ENCODE assay signal across 1 cellular context in genomic region chr19:1383311-1384084, GRCh38.
TF ChIP-seq lines count a peak whose summit lies in the region.

TSS of gene NDUFS7 (plus strand) at chr19:1383907. CDS start at chr19:1383927, 20 bp downstream.

TF ChIP-seq in K562, 482 proteins besides CTCF, POLR2A, EP300 and RAD21 (continued from another document and continues in another):
- TF ChIP-seq ATF6 (CRISPR knock-in tag; IDR thresholded peaks at IDR 0.05) (peak; percentile 36; the same call in 1 of the 2 replicates), RB1 (IDR thresholded peaks at IDR 0.05; ENCODE audit: low read depth) (peak; percentile 97), ZBTB8A (IDR thresholded peaks at IDR 0.05; ENCODE audit: partially characterized antibody) (peak; percentile 100), HLTF (IDR thresholded peaks at IDR 0.05) (peak; percentile 96), ZNF436 (CRISPR knock-in tag; IDR thresholded peaks at IDR 0.05) (no peak), KLF16 (IDR thresholded peaks at IDR 0.05) (no peak), HMG20A (CRISPR knock-in tag; conservative IDR thresholded peaks at IDR 0.05) (no peak), NR2C1 (IDR thresholded peaks at IDR 0.05) (peak; percentile 94), NR2C1 (tag; IDR thresholded peaks at IDR 0.05) (peak; percentile 97), ADNP (tag; IDR thresholded peaks at IDR 0.05) (peak; percentile 100), FOXA3 (CRISPR knock-in tag; conservative IDR thresholded peaks at IDR 0.05 in 1 of 2, IDR thresholded peaks at IDR 0.05 in 1 of 2) (peak; percentile 3 to 26; a peak in 1 of 4 replicates), UBTF (IDR thresholded peaks at IDR 0.05; ENCODE audit: borderline replicate concordance in 1 of 2, low read depth in 2 of 2, low read length in 2 of 2) (peak in 1 of 2 experiments; percentile 70; a peak in 2 of 4 replicates), BCL6 (CRISPR knock-in tag; IDR thresholded peaks at IDR 0.05) (0 out of 2 replicates have a peak, but pooled peaks have one; percentile 60), PHF20 (IDR thresholded peaks at IDR 0.05; ENCODE audit: partially characterized antibody) (peak; percentile 93), RNF2 (IDR thresholded peaks at IDR 0.05) (peak; percentile 98), MCM3 (IDR thresholded peaks at IDR 0.05) (no peak), ZNF696 (CRISPR knock-in tag; conservative IDR thresholded peaks at IDR 0.05) (no peak), PTRF (tag; IDR thresholded peaks at IDR 0.05) (no peak), TEAD4 (IDR thresholded peaks at IDR 0.05; ENCODE audit: low read length) (peak; percentile 83), TEAD4 (CRISPR knock-in tag; IDR thresholded peaks at IDR 0.05; ENCODE audit: borderline replicate concordance) (peak; percentile 83), FOXP1 (CRISPR knock-in tag; IDR thresholded peaks at IDR 0.05) (peak; percentile 94), HBP1 (CRISPR knock-in tag; IDR thresholded peaks at IDR 0.05) (peak; percentile 51; the same call in 1 of the 2 replicates), MCM2 (IDR thresholded peaks at IDR 0.05; ENCODE audit: low read depth) (no peak), ZNF589 (CRISPR knock-in tag; IDR thresholded peaks at IDR 0.05; ENCODE audit: low read depth) (no peak), ESRRB (CRISPR knock-in tag; IDR thresholded peaks at IDR 0.05; ENCODE audit: borderline replicate concordance) (no peak), SMARCE1 (IDR thresholded peaks at IDR 0.05) (no peak), YBX1 (IDR thresholded peaks at IDR 0.05) (no peak), MBD1 (CRISPR knock-in tag; IDR thresholded peaks at IDR 0.05) (no peak), CBX3 (IDR thresholded peaks at IDR 0.05; ENCODE audit: borderline replicate concordance in 1 of 2, low read length in 2 of 2) (peak in 1 of 2 experiments; percentile 88; a peak in 2 of 3 replicates), NCOA6 (IDR thresholded peaks at IDR 0.05) (no peak), SAFB2 (IDR thresholded peaks at IDR 0.05; ENCODE audit: borderline replicate concordance, low read depth, low read length, severe bottlenecking) (no peak), ZNF121 (CRISPR knock-in tag; conservative IDR thresholded peaks at IDR 0.05) (peak; percentile 27; the same call in 1 of the 2 replicates), HDAC6 (IDR thresholded peaks at IDR 0.05; ENCODE audit: low read depth, low read length) (no peak; the same call in 1 of the 2 replicates), ZNF583 (CRISPR knock-in tag; IDR thresholded peaks at IDR 0.05) (peak; percentile 87), CREB3 (tag; conservative IDR thresholded peaks at IDR 0.05; ENCODE audit: low read depth) (no peak), RFX1 (IDR thresholded peaks at IDR 0.05) (no peak), CBX8 (IDR thresholded peaks at IDR 0.05; ENCODE audit: borderline replicate concordance, extremely low read depth, low read depth, low read length, poor library complexity, severe bottlenecking) (no peak), ZNF280B (CRISPR knock-in tag; IDR thresholded peaks at IDR 0.05) (0 out of 2 replicates have a peak, but pooled peaks have one; percentile 6), NFYB (IDR thresholded peaks at IDR 0.05; ENCODE audit: extremely low read depth, insufficient read length) (peak; percentile 21)
- TF ChIP-seq, protein P1, sequence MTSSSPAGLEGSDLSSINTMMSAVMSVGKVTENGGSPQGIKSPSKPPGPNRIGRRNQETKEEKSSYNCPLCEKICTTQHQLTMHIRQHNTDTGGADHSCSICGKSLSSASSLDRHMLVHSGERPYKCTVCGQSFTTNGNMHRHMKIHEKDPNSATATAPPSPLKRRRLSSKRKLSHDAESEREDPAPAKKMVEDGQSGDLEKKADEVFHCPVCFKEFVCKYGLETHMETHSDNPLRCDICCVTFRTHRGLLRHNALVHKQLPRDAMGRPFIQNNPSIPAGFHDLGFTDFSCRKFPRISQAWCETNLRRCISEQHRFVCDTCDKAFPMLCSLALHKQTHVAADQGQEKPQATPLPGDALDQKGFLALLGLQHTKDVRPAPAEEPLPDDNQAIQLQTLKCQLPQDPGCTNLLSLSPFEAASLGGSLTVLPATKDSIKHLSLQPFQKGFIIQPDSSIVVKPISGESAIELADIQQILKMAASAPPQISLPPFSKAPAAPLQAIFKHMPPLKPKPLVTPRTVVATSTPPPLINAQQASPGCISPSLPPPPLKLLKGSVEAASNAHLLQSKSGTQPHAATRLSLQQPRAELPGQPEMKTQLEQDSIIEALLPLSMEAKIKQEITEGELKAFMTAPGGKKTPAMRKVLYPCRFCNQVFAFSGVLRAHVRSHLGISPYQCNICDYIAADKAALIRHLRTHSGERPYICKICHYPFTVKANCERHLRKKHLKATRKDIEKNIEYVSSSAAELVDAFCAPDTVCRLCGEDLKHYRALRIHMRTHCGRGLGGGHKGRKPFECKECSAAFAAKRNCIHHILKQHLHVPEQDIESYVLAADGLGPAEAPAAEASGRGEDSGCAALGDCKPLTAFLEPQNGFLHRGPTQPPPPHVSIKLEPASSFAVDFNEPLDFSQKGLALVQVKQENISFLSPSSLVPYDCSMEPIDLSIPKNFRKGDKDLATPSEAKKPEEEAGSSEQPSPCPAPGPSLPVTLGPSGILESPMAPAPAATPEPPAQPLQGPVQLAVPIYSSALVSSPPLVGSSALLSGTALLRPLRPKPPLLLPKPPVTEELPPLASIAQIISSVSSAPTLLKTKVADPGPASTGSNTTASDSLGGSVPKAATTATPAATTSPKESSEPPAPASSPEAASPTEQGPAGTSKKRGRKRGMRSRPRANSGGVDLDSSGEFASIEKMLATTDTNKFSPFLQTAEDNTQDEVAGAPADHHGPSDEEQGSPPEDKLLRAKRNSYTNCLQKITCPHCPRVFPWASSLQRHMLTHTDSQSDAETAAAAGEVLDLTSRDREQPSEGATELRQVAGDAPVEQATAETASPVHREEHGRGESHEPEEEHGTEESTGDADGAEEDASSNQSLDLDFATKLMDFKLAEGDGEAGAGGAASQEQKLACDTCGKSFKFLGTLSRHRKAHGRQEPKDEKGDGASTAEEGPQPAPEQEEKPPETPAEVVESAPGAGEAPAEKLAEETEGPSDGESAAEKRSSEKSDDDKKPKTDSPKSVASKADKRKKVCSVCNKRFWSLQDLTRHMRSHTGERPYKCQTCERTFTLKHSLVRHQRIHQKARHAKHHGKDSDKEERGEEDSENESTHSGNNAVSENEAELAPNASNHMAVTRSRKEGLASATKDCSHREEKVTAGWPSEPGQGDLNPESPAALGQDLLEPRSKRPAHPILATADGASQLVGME (CRISPR knock-in tag; IDR thresholded peaks at IDR 0.05): peak; percentile 89; the same call in 1 of the 2 replicates
- TF ChIP-seq, protein P2, sequence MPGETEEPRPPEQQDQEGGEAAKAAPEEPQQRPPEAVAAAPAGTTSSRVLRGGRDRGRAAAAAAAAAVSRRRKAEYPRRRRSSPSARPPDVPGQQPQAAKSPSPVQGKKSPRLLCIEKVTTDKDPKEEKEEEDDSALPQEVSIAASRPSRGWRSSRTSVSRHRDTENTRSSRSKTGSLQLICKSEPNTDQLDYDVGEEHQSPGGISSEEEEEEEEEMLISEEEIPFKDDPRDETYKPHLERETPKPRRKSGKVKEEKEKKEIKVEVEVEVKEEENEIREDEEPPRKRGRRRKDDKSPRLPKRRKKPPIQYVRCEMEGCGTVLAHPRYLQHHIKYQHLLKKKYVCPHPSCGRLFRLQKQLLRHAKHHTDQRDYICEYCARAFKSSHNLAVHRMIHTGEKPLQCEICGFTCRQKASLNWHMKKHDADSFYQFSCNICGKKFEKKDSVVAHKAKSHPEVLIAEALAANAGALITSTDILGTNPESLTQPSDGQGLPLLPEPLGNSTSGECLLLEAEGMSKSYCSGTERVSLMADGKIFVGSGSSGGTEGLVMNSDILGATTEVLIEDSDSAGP (CRISPR knock-in tag; IDR thresholded peaks at IDR 0.05): 0 out of 2 replicates have a peak, but pooled peaks have one; percentile 80
- TF ChIP-seq, protein P3, sequence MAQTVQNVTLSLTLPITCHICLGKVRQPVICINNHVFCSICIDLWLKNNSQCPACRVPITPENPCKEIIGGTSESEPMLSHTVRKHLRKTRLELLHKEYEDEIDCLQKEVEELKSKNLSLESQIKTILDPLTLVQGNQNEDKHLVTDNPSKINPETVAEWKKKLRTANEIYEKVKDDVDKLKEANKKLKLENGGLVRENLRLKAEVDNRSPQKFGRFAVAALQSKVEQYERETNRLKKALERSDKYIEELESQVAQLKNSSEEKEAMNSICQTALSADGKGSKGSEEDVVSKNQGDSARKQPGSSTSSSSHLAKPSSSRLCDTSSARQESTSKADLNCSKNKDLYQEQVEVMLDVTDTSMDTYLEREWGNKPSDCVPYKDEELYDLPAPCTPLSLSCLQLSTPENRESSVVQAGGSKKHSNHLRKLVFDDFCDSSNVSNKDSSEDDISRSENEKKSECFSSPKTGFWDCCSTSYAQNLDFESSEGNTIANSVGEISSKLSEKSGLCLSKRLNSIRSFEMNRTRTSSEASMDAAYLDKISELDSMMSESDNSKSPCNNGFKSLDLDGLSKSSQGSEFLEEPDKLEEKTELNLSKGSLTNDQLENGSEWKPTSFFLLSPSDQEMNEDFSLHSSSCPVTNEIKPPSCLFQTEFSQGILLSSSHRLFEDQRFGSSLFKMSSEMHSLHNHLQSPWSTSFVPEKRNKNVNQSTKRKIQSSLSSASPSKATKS (CRISPR knock-in tag; IDR thresholded peaks at IDR 0.05): no peak
